22 cellular contexts compared by ENCODE assay signal in genomic region chr1:246517391-246517790, GRCh38.
"Had no signal": no experiment of that assay in that cellular context is flagged by ENCODE, and none has a peak within 500 bp of the region (broad histone marks: within the 10 kb centered on the region; RNA-seq: fewer than 3 reads in every experiment).

No MANE protein-coding gene starts in this region.

- H3K36me3 ChIP-seq: colonic mucosa, esophagus muscularis mucosa, esophagus squamous epithelium, gastrocnemius medialis, gastroesophageal sphincter, heart left ventricle, heart right ventricle had no signal

- H3K27ac ChIP-seq: colonic mucosa, coronary artery, dorsolateral prefrontal cortex, epithelial cell of prostate, esophagus muscularis mucosa, esophagus squamous epithelium, foreskin keratinocyte, gastrocnemius medialis, gastroesophageal sphincter, heart left ventricle, heart right ventricle had no signal

- H3K27me3 Mint-ChIP-seq: dendritic cell treated with granulocyte-macrophage colony-stimulating factor and Interleukin-4, amounts not matched to agents 40 ng/mL and 50 ng/mL, for 4 days; effector memory CD8-positive, alpha-beta T cell had no signal

- H3K4me3 Mint-ChIP-seq: dendritic cell treated with granulocyte-macrophage colony-stimulating factor and Interleukin-4, amounts not matched to agents 40 ng/mL and 50 ng/mL, for 4 days; effector memory CD8-positive, alpha-beta T cell had no signal

- ATAC-seq: effector memory CD8-positive, alpha-beta T cell; foreskin keratinocyte; gastrocnemius medialis; gastroesophageal sphincter; heart left ventricle; heart right ventricle had no signal

- H3K4me1 ChIP-seq: colonic mucosa, esophagus muscularis mucosa, esophagus squamous epithelium, foreskin keratinocyte, gastrocnemius medialis, gastroesophageal sphincter, heart left ventricle, heart right ventricle had no signal

- H3K9me3 Mint-ChIP-seq: effector memory CD8-positive, alpha-beta T cell had no signal

- H3K27me3 ChIP-seq: colonic mucosa, dorsolateral prefrontal cortex, esophagus muscularis mucosa, esophagus squamous epithelium, foreskin keratinocyte, gastrocnemius medialis, gastroesophageal sphincter, heart left ventricle, heart right ventricle had no signal

- H3K9me3 ChIP-seq: colonic mucosa had no signal

- DNase-seq: colonic mucosa; cortex of kidney; dermis blood vessel endothelial cell; dorsolateral prefrontal cortex; effector CD4-positive, alpha-beta T cell; effector CD8-positive, alpha-beta T cell; effector memory CD4-positive, alpha-beta T cell; effector memory CD8-positive, alpha-beta T cell; erythroblast; esophagus squamous epithelium; foreskin fibroblast; foreskin keratinocyte; foreskin melanocyte; gastrocnemius medialis; head of caudate nucleus; heart left ventricle; heart right ventricle had no signal

- H3K27ac Mint-ChIP-seq: dendritic cell treated with granulocyte-macrophage colony-stimulating factor and Interleukin-4, amounts not matched to agents 40 ng/mL and 50 ng/mL, for 4 days; effector memory CD8-positive, alpha-beta T cell had no signal

- H3K4me3 ChIP-seq: colonic mucosa, coronary artery, dorsolateral prefrontal cortex, esophagus muscularis mucosa, esophagus squamous epithelium, gastrocnemius medialis, gastroesophageal sphincter, heart left ventricle, heart right ventricle had no signal
